In genomic region chr5:176133289-176133870, GRCh38 we compare ENCODE assay signal across 11 cellular contexts.
DNase-seq lines count a peak whose midpoint lies in the region; ATAC-seq and TF ChIP-seq lines count a peak whose summit lies in the region.
"Had no signal": no experiment of that assay in that cellular context is flagged by ENCODE, and none has a peak within 500 bp of the region (broad histone marks: within the 10 kb centered on the region; RNA-seq: fewer than 3 reads in every experiment).

No MANE protein-coding gene starts in this region.

- H3K27me3 Mint-ChIP-seq in T-helper 17 cell (peaks cover 32% of the 10 kb centered on the region), nephron progenitor cell (ENCODE audit: low read depth, poor library complexity) (peaks cover 47% of the 10 kb centered on the region)

- POLR2A ChIA-PET in A673 (lab: Charles Lee; ENCODE audit: low non-redundant PET): no interaction called here

- TF ChIP-seq CTCF in dorsolateral prefrontal cortex (IDR thresholded peaks at IDR 0.05 in 54 of 56, conservative IDR thresholded peaks at IDR 0.05 in 2 of 56; ENCODE audit: low read depth in 1 of 56, partially characterized antibody in 56 of 56) (no peak), nephron progenitor cell (IDR thresholded peaks at IDR 0.05) (no peak), A673 (conservative IDR thresholded peaks at IDR 0.05; ENCODE audit: low read depth, low read length) (no peak)

- no peak overlapping the region for H3K27ac ChIP-seq in dorsolateral prefrontal cortex
- H3K27ac ChIP-seq in A673 (ENCODE audit: low read depth, low read length, poor library complexity, severe bottlenecking): no peak overlapping the region
- H3K27ac ChIP-seq: epithelial cell of prostate had no signal

- ATAC-seq in T-helper 17 cell (peak; percentile 70), GM19395 (IDR thresholded peaks at IDR 0.05; ENCODE audit: unreplicated experiment) (no peak)
- ATAC-seq: HepG2 had no signal

- H3K4me1 Mint-ChIP-seq in T-helper 17 cell (peaks cover 22% of the 10 kb centered on the region), nephron progenitor cell (peaks cover 19% of the 10 kb centered on the region)

- peaks cover 4% of the 10 kb centered on the region for H3K9me3 Mint-ChIP-seq in nephron progenitor cell

- H3K27ac Mint-ChIP-seq in T-helper 17 cell: peak overlapping the region; percentile 81
- no peak overlapping the region for H3K27ac Mint-ChIP-seq in nephron progenitor cell

- H3K27me3 ChIP-seq in dorsolateral prefrontal cortex (peaks cover 0 to 33% (median 7%) of the 10 kb centered on the region in 45 donors), A673 (replicated peaks; ENCODE audit: insufficient read depth, low read depth, low read length, poor library complexity) (peaks cover 53% of the 10 kb centered on the region)

- no peaks in the 10 kb centered on the region for H3K9me3 ChIP-seq in T-helper 17 cell (ENCODE audit: control insufficient read depth, low read length, poor library complexity, severe bottlenecking)
- H3K9me3 ChIP-seq in A673 (ENCODE audit: low read depth, low read length, poor library complexity, severe bottlenecking): no peaks in the 10 kb centered on the region

- CTCF ChIA-PET in A673 (lab: Charles Lee): no interaction called here

- DNase-seq in COLO668 (lab: John Stamatoyannopoulos, UW; ENCODE audit: unreplicated experiment): peak; percentile 3
- no peak for DNase-seq in T-helper 17 cell
- DNase-seq in dorsolateral prefrontal cortex: no peak
- DNase-seq in nephron progenitor cell: peak; percentile 36
- DNase-seq in A673 (ENCODE audit: low spot score): no peak
- DNase-seq in NK-92 (lab: John Stamatoyannopoulos, UW; ENCODE audit: unreplicated experiment): no peak
- no peak for DNase-seq in hypothalamus (lab: John Stamatoyannopoulos, UW)
- DNase-seq: activated CD4-positive, CD25-positive, alpha-beta regulatory T cell had no signal

- H3K4me3 Mint-ChIP-seq in T-helper 17 cell: peak overlapping the region; percentile 96
- H3K4me3 Mint-ChIP-seq in nephron progenitor cell: peak overlapping the region; percentile 73

- no peaks in the 10 kb centered on the region for H3K4me1 ChIP-seq in A673 (ENCODE audit: insufficient read depth, low read length, poor library complexity, severe bottlenecking)

- no peaks in the 10 kb centered on the region for H3K36me3 ChIP-seq in A673 (ENCODE audit: insufficient read depth, low read length, poor library complexity, severe bottlenecking)

- BruUV-seq in A673 (replicated peaks; lab: Mats Ljungman, UMichigan): no TSS peak

- peaks cover 6% of the 10 kb centered on the region for H3K36me3 Mint-ChIP-seq in T-helper 17 cell (ENCODE audit: low read depth)
- H3K36me3 Mint-ChIP-seq in nephron progenitor cell (ENCODE audit: low read depth): no peaks in the 10 kb centered on the region

- intact Hi-C loops in dorsolateral prefrontal cortex (cut with DNase I): no loop called here
- intact Hi-C loops in A673 (cut with micrococcal nuclease; ENCODE audit: unreplicated experiment): no loop called here

- H3K4me3 ChIP-seq in dorsolateral prefrontal cortex: peak overlapping the region in 44 of 59 donors; percentile 7 to 56 (median 36)
- H3K4me3 ChIP-seq in A673 (ENCODE audit: low read depth, low read length, poor library complexity, severe bottlenecking): no peak overlapping the region

Comparison
In these comparisons a context has a peak if more than half of its experiments do, and no peak if none do; other contexts are left out.
1. DNase-seq: peak in COLO668 (single experiment) and nephron progenitor cell (single experiment); none in T-helper 17 cell (0 of 3), dorsolateral prefrontal cortex (0 of 10), A673 (single experiment), NK-92 (single experiment) and hypothalamus (0 of 51).